21 cellular contexts compared by ENCODE assay signal in the genomic region with DNA sequence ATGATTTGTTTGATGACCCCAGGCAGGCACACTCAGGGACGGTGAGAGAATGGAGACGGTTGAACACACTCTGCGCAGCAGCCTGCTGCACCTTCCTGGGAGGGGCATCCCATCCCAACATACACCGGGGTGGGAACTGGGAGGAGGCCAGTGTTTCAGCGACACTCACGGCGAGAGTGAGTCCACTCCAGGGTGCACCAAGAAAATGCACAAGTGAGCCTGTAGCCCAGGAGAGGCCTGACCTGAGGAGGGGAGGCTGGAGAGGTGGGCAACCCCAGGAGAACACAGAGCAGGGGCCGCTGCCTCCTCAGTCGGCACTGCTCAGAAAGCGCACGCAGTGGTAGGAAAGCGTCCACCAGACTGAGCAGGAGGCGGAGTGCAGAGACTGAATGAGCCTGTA. TPM values are rescaled to one million over a fixed set of nuclear protein-coding genes. Genes with fewer than 3 reads are reported as not detected.
A peak's percentile ranks its signal among the peaks of the same experiment; 100 is the strongest.
DNase-seq lines count a peak whose midpoint lies in the region; ATAC-seq and TF ChIP-seq lines count a peak whose summit lies in the region.
"Had no signal": no experiment of that assay in that cellular context is flagged by ENCODE, and none has a peak within 500 bp of the region (broad histone marks: within the 10 kb centered on the region; RNA-seq: fewer than 3 reads in every experiment).

No MANE protein-coding gene starts in this region.

- TF ChIP-seq CTCF in IMR-90 (conservative IDR thresholded peaks at IDR 0.05; ENCODE audit: low read depth, low read length) (no peak), natural killer cell (IDR thresholded peaks at IDR 0.05) (no peak), stomach (IDR thresholded peaks at IDR 0.05) (no peak), transverse colon (IDR thresholded peaks at IDR 0.05) (no peak)

- CTCF ChIA-PET in IMR-90 (lab: Yijun Ruan, JAX) = no interaction called here

- peak overlapping the region; percentile 82 for H2BK5ac ChIP-seq in IMR-90 (ENCODE audit: low read depth, low read length, poor library complexity, severe bottlenecking)

- 94% methylated on average over 3 of the region's 13 CpGs; no CpG with 5 or more reads in 1 of the 2 experiments for WGBS in IMR-90 (ENCODE audit: extremely low coverage in 2 of 2, insufficient read length in 1 of 2), 2 experiments
- 89 to 94% (median 92%) methylated on average over 13 of the region's 13 CpGs for WGBS in stomach, 5 donors
- 68% methylated on average over 13 of the region's 13 CpGs; no CpG with 5 or more reads in 1 of the 2 donors for WGBS in transverse colon (ENCODE audit: low coverage in 1 of 2), 2 donors

- dilution Hi-C loops in IMR-90 (cut with HindIII; ENCODE audit: low sequenced_read_pairs, unreplicated experiment) = no loop called here

- no peak overlapping the region for H2AFZ ChIP-seq in IMR-90 (replicated peaks; ENCODE audit: low read length, poor library complexity)

- ATAC-seq in activated naive CD4-positive, alpha-beta T cell treated with anti-CD3 and anti-CD28 coated beads, Interleukin-2, amount 50 U/mL, for 72 hours = no peak
- ATAC-seq in IMR-90 (ENCODE audit: low read depth) = no peak
- ATAC-seq in natural killer cell = no peak
- ATAC-seq in GM21381 (IDR thresholded peaks at IDR 0.05; ENCODE audit: unreplicated experiment) = no peak
- ATAC-seq: CD8-positive, alpha-beta T cell; PC-3 had no signal

- H3K9me1 ChIP-seq in IMR-90 (ENCODE audit: insufficient read depth, low read length) = no peaks in the 10 kb centered on the region

- no peak overlapping the region for H4K91ac ChIP-seq in IMR-90 (ENCODE audit: insufficient read depth, low read depth, low read length)

- H2BK15ac ChIP-seq in IMR-90 (ENCODE audit: low read depth, low read length) = no peak overlapping the region

- intact Hi-C loops in IMR-90 (cut with micrococcal nuclease) (no loop called here), natural killer cell (cut with micrococcal nuclease) (no loop called here), stomach (cut with DNase I; ENCODE audit: low total_unique reads) (no loop called here), transverse colon (cut with DNase I; ENCODE audit: low total_unique reads) (no loop called here)

- H3K18ac ChIP-seq in IMR-90 (ENCODE audit: low read depth, low read length) = no peak overlapping the region

- no peak overlapping the region for H4K8ac ChIP-seq in IMR-90 (ENCODE audit: low read depth in 2 of 2, low read length in 2 of 2)

- H3K56ac ChIP-seq in IMR-90 (ENCODE audit: extremely low read depth, insufficient read depth, low read length) = no peak overlapping the region

- H3K36me3 Mint-ChIP-seq in activated naive CD4-positive, alpha-beta T cell treated with anti-CD3 and anti-CD28 coated beads, Interleukin-2, amount 50 U/mL, for 72 hours = peaks cover 17 to 20% of the 10 kb centered on the region in 2 donors
- H3K36me3 Mint-ChIP-seq in natural killer cell = peaks cover 7% of the 10 kb centered on the region
- H3K36me3 Mint-ChIP-seq: CD8-positive, alpha-beta T cell had no signal

- H3K9ac ChIP-seq in IMR-90 (ENCODE audit: low read depth, low read length) = no peak overlapping the region

- H3K9me3 Mint-ChIP-seq in activated naive CD4-positive, alpha-beta T cell treated with anti-CD3 and anti-CD28 coated beads, Interleukin-2, amount 50 U/mL, for 72 hours = peaks cover 11 to 16% of the 10 kb centered on the region in 2 donors
- no peaks in the 10 kb centered on the region for H3K9me3 Mint-ChIP-seq in natural killer cell
- H3K9me3 Mint-ChIP-seq: CD8-positive, alpha-beta T cell had no signal

- no peaks in the 10 kb centered on the region for H4K20me1 ChIP-seq in IMR-90 (ENCODE audit: insufficient read depth, low read length)

- no peak overlapping the region for H3K27ac Mint-ChIP-seq in activated naive CD4-positive, alpha-beta T cell treated with anti-CD3 and anti-CD28 coated beads, Interleukin-2, amount 50 U/mL, for 72 hours
- no peak overlapping the region for H3K27ac Mint-ChIP-seq in natural killer cell
- H3K27ac Mint-ChIP-seq: CD8-positive, alpha-beta T cell had no signal

- H3K23ac ChIP-seq in IMR-90 (ENCODE audit: low read depth, low read length) = no peak overlapping the region

- in situ Hi-C loops in IMR-90 (cut with MboI; ENCODE audit: low sequenced_read_pairs) = no loop called here
- in situ Hi-C loops in transverse colon (cut with MboI; ENCODE audit: low pct_ligation_motif_present in 1 of 4, low pct_unique_long_range_greater_than_20kb in 1 of 4, low sequenced_read_pairs in 3 of 4) = no loop called here

- TF ChIP-seq RAD21 in IMR-90 (IDR thresholded peaks at IDR 0.05; ENCODE audit: low read length) = no peak

- H3K36me3 ChIP-seq in IMR-90 (ENCODE audit: control insufficient read depth, insufficient read depth, low read length) (no peaks in the 10 kb centered on the region), stomach (no peaks in the 10 kb centered on the region), transverse colon (no peaks in the 10 kb centered on the region)
- H3K36me3 ChIP-seq: BE2C had no signal

- H3K4ac ChIP-seq in IMR-90 (ENCODE audit: low read depth, low read length) = no peak overlapping the region

- H3K4me1 ChIP-seq in IMR-90 (ENCODE audit: control insufficient read depth, insufficient read depth, low read length) (no peaks in the 10 kb centered on the region), stomach (no peaks in the 10 kb centered on the region), transverse colon (no peaks in the 10 kb centered on the region)
- H3K4me1 ChIP-seq: BE2C had no signal

- peaks cover 13 to 16% of the 10 kb centered on the region in 2 donors for H3K27me3 Mint-ChIP-seq in natural killer cell (ENCODE audit: low read depth in 2 of 2)

- H2AK5ac ChIP-seq in IMR-90 (ENCODE audit: low read depth, low read length) = no peak overlapping the region

- H2BK20ac ChIP-seq in IMR-90 (ENCODE audit: low read depth, low read length) = no peak overlapping the region

- TF ChIP-seq POLR2A in IMR-90 (IDR thresholded peaks at IDR 0.05; ENCODE audit: low read depth, low read length) = no peak
- TF ChIP-seq POLR2A in stomach (IDR thresholded peaks at IDR 0.05) = no peak
- no peak for TF ChIP-seq POLR2A in transverse colon (IDR thresholded peaks at IDR 0.05)

- no peak overlapping the region for H2BK120ac ChIP-seq in IMR-90 (ENCODE audit: low read depth, low read length)

- no peak overlapping the region for H3K4me3 ChIP-seq in IMR-90 (ENCODE audit: insufficient read depth, low read depth, low read length)
- no peak overlapping the region for H3K4me3 ChIP-seq in stomach
- H3K4me3 ChIP-seq in transverse colon = no peak overlapping the region
- H3K4me3 ChIP-seq: SJSA1 had no signal

- peak; percentile 5 for DNase-seq in activated naive CD4-positive, alpha-beta T cell treated with anti-CD3 and anti-CD28 coated beads, Interleukin-2, amount 50 U/mL, for 16 hours
- no peak for DNase-seq in activated naive CD4-positive, alpha-beta T cell treated with anti-CD3 and anti-CD28 coated beads, Interleukin-2, amount 50 U/mL, for 72 hours (ENCODE audit: low spot score in 2 of 2)
- no peak for DNase-seq in IMR-90
- peak; percentile 9 for DNase-seq in natural killer cell
- peak; percentile 8 for DNase-seq in stomach
- no peak for DNase-seq in transverse colon
- no peak for DNase-seq in GM19240 (ENCODE audit: insufficient read length, low spot score)
- DNase-seq: ACHN, BE2C, GDM1, GOT3, KBM-7, MV-4-11, NCI-H1417, NCI-H1930, NCI-H446, NCI-H774, PC-3 had no signal

- no peak overlapping the region for H4K5ac ChIP-seq in IMR-90 (ENCODE audit: low read depth, low read length)

- no peak overlapping the region for H2AK9ac ChIP-seq in IMR-90 (replicated peaks; ENCODE audit: low read depth, low read length, poor library complexity)

- H3K4me2 ChIP-seq in IMR-90 (ENCODE audit: low read depth, low read length) = no peak overlapping the region

- POLR2A ChIA-PET in IMR-90 (lab: Charles Lee; ENCODE audit: unreplicated experiment) = no interaction called here

- H3K79me1 ChIP-seq in IMR-90 (ENCODE audit: low read depth in 1 of 2, low read length in 2 of 2) = no peaks in the 10 kb centered on the region

- no peak for TF ChIP-seq EP300 in stomach (IDR thresholded peaks at IDR 0.05)
- TF ChIP-seq EP300 in transverse colon (IDR thresholded peaks at IDR 0.05; ENCODE audit: low read depth) = no peak

- H3K4me3 Mint-ChIP-seq in natural killer cell = no peak overlapping the region
- H3K4me3 Mint-ChIP-seq: CD8-positive, alpha-beta T cell had no signal

- peaks cover 29% of the 10 kb centered on the region for H3K9me3 ChIP-seq in IMR-90 (ENCODE audit: control insufficient read depth, insufficient read depth, low read length)
- H3K9me3 ChIP-seq in stomach = peaks cover 0 to 16% (median 11%) of the 10 kb centered on the region in 4 donors
- H3K9me3 ChIP-seq in transverse colon = peaks cover 0 to 9% of the 10 kb centered on the region in 2 donors
- H3K9me3 ChIP-seq: BE2C had no signal

- H3K27ac ChIP-seq in IMR-90 (ENCODE audit: insufficient read depth, low read length) = no peak overlapping the region
- H3K27ac ChIP-seq in stomach = no peak overlapping the region
- no peak overlapping the region for H3K27ac ChIP-seq in transverse colon
- H3K27ac ChIP-seq: SJSA1 had no signal

- H3K27me3 ChIP-seq in IMR-90 (ENCODE audit: control insufficient read depth, insufficient read depth, low read length) = no peaks in the 10 kb centered on the region
- H3K27me3 ChIP-seq in stomach = peaks cover 0 to 6% (median 0%) of the 10 kb centered on the region in 3 donors
- H3K27me3 ChIP-seq in transverse colon = peaks cover 12% of the 10 kb centered on the region
- H3K27me3 ChIP-seq: BE2C had no signal

- H3K4me1 Mint-ChIP-seq in natural killer cell = no peaks in the 10 kb centered on the region

- no peak overlapping the region for H3K14ac ChIP-seq in IMR-90 (replicated peaks; ENCODE audit: low read depth, low read length)

- no TSS peak for BruUV-seq in IMR-90 (replicated peaks; lab: Mats Ljungman, UMichigan)

TF ChIP-seq in IMR-90, 13 proteins besides CTCF, POLR2A, EP300 and RAD21 (continues in another document):
- TF ChIP-seq MXI1 (IDR thresholded peaks at IDR 0.05; ENCODE audit: borderline replicate concordance, low read depth, low read length) (no peak), MAZ (IDR thresholded peaks at IDR 0.05; ENCODE audit: borderline replicate concordance, low read depth, low read length) (no peak)

RNA-seq across cellular contexts. Expression of a gene that starts 54.5 kb away (rescaled TPM):
- total RNA-seq in activated naive CD4-positive, alpha-beta T cell treated with anti-CD3 and anti-CD28 coated beads, Interleukin-2, amount 50 U/mL, for 72 hours = 1 to 10 TPM in 1 of 2 donors, under 1 TPM in 1; 0.31 to 2.0 TPM
- total RNA-seq in IMR-90 (2012; rRNA removed) (2.3 and 5.0 TPM in 2 replicates), natural killer cell (not detected), stomach (100 to 1,000 TPM in 1 of 5 donors, 10 to 100 TPM in 3, 1 to 10 TPM in 1; 5.2 to 164 (median 29.2) TPM), transverse colon (10 to 100 TPM in 3 of 4 donors, 1 to 10 TPM in 1; 8.2 to 19.8 (median 12.2) TPM)
- polyA plus RNA-seq in IMR-90 (2012; rRNA removed) (17.5 and 21.8 TPM in 2 replicates), stomach (1 to 10 TPM; 3.8 to 9.6 (median 5.2) TPM)
- 20.6 and 23.2 TPM in 2 replicates for polyA plus RNA-seq in IMR-90 (2012; cell fraction: cytosol; rRNA removed)
- polyA plus RNA-seq in IMR-90 (2012; cell fraction: nucleus; rRNA removed; ENCODE audit: low replicate concordance) = 4.8 and 6.4 TPM in 2 replicates
- total RNA-seq: CD8-positive, alpha-beta T cell had no signal

Comparison
In these comparisons a context has a peak if more than half of its experiments do, and no peak if none do; other contexts are left out.
1. DNase-seq: peak in activated naive CD4-positive, alpha-beta T cell treated with anti-CD3 and anti-CD28 coated beads, Interleukin-2, amount 50 U/mL, for 16 hours (single experiment), natural killer cell (single experiment) and stomach (single experiment); none in activated naive CD4-positive, alpha-beta T cell treated with anti-CD3 and anti-CD28 coated beads, Interleukin-2, amount 50 U/mL, for 72 hours (0 of 2), IMR-90 (single experiment), transverse colon (single experiment) and GM19240 (single experiment).